In the genomic region with DNA sequence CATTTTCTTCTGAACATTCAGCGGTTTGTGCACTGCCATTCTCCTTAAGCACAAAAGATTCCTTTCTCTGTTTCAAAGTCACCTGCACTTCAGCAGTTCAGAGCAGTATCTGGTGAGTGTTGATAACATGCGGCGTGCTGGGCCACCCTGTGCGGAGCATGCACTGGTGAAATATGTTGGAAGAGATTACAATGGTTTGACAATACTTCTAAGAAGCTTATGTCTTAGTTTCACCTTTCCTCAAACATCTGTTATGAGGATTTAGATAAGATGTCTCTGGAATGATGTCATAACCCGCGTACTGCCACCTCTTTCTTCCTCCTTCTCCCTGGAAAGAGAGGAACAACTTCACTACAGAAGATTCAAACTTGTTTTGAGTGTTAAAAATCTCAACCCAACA, we compare ENCODE assay signal across 19 cellular contexts.
DNase-seq lines count a peak whose midpoint lies in the region; FAIRE-seq and TF ChIP-seq lines count a peak whose summit lies in the region.
"Had no signal": no experiment of that assay in that cellular context is flagged by ENCODE, and none has a peak within 500 bp of the region (broad histone marks: within the 10 kb centered on the region; RNA-seq: fewer than 3 reads in every experiment).

No MANE protein-coding gene starts in this region.

- peaks cover 27% of the 10 kb centered on the region for H3K27me3 ChIP-seq in WERI-Rb-1 (ENCODE audit: insufficient read depth, low read depth, severe bottlenecking)

- H3K36me3 ChIP-seq in WERI-Rb-1: no peaks in the 10 kb centered on the region
- H3K36me3 ChIP-seq: HAP-1 had no signal

- DNase-seq in D721Med (ENCODE audit: insufficient read length, low spot score) (no peak), NCI-H82 (lab: John Stamatoyannopoulos, UW) (peak; percentile 87), WERI-Rb-1 (peak; percentile 58), superior temporal gyrus (ENCODE audit: extremely low spot score) (no peak), mucosa of gallbladder (ENCODE audit: low spot score) (no peak), NCI-H146 (lab: John Stamatoyannopoulos, UW) (no peak)
- DNase-seq: C1 segment of cervical spinal cord; Calu3; CD4-positive, alpha-beta memory T cell; COR-L47; DMS 273 treated with DMSO at 0.1 percent for 48 hours; DMS79; EL; GDM1; GOT3; HFFc6 had no signal

- H3K4me3 ChIP-seq in WERI-Rb-1 (ENCODE audit: low read depth, low read length): no peak overlapping the region
- H3K4me3 ChIP-seq: GM12878, HAP-1 had no signal

- FAIRE-seq in D721Med (lab: Jason Lieb, UNC): peak; percentile 11
- FAIRE-seq: GM12878, H54 had no signal

- TF ChIP-seq CTCF in D721Med (IDR thresholded peaks at IDR 0.05; ENCODE audit: insufficient read depth, missing control alignments): no peak
- no peak for TF ChIP-seq CTCF in WERI-Rb-1 (IDR thresholded peaks at IDR 0.05; ENCODE audit: low read depth, low read length)

- H3K27ac ChIP-seq in WERI-Rb-1: no peak overlapping the region

- no peaks in the 10 kb centered on the region for H3K9me3 ChIP-seq in WERI-Rb-1 (ENCODE audit: severe bottlenecking)
- H3K9me3 ChIP-seq: HAP-1 had no signal

Comparison
In these comparisons a context has a peak if more than half of its experiments do, and no peak if none do; other contexts are left out.
1. DNase-seq: peak in NCI-H82 (single experiment) and WERI-Rb-1 (single experiment); none in D721Med (single experiment), superior temporal gyrus (single experiment), mucosa of gallbladder (single experiment) and NCI-H146 (single experiment).